23 cellular contexts compared by ENCODE assay signal in genomic region chr7:99876933-99877332, GRCh38. TPM values are rescaled to one million over a fixed set of nuclear protein-coding genes. Genes with fewer than 3 reads are reported as not detected.
DNase-seq lines count a peak whose midpoint lies in the region; TF ChIP-seq lines count a peak whose summit lies in the region.
"Had no signal": no experiment of that assay in that cellular context is flagged by ENCODE, and none has a peak within 500 bp of the region (broad histone marks: within the 10 kb centered on the region; RNA-seq: fewer than 3 reads in every experiment).

Gene OR2AE1, minus strand, starts transcription at chr7:99877033. Its CDS starts 0 bp downstream, at chr7:99877033.

- H3K14ac ChIP-seq in neuronal stem cell (ENCODE audit: low read length) = no peak within 1 kb of the TSS
- H3K14ac ChIP-seq in trophoblast cell (ENCODE audit: low read length) = no peak within 1 kb of the TSS

- H3K23ac ChIP-seq in neuronal stem cell (ENCODE audit: low read depth, low read length, poor library complexity) (no peak within 1 kb of the TSS), trophoblast cell (ENCODE audit: low read length) (no peak within 1 kb of the TSS)

- H3K9me3 ChIP-seq in neuronal stem cell (replicated peaks in 1 of 2; ENCODE audit: control insufficient read depth in 2 of 2, insufficient read depth in 1 of 2, low read depth in 1 of 2, low read length in 2 of 2) (no peaks in the 10 kb centered on the region), trophoblast cell (ENCODE audit: insufficient read depth, low read depth, low read length) (no peaks in the 10 kb centered on the region), spleen (no peaks in the 10 kb centered on the region)
- H3K9me3 ChIP-seq: A549; BLaER1 treated with 17β-estradiol and CSF1 and Interleukin-3, amounts not matched to agents 10 nM and 100 nM; Caco-2 had no signal

- intact Hi-C loops in spleen (cut with DNase I; ENCODE audit: low total_unique reads) = no loop called here

- no peaks in the 10 kb centered on the region for H3K27me3 ChIP-seq in HL-60 (ENCODE audit: insufficient read depth, poor library complexity, severe bottlenecking)
- no peaks in the 10 kb centered on the region for H3K27me3 ChIP-seq in neuronal stem cell (ENCODE audit: control insufficient read depth in 3 of 3, insufficient read depth in 3 of 3, low read depth in 1 of 3, low read length in 3 of 3)
- H3K27me3 ChIP-seq in trophoblast cell (ENCODE audit: insufficient read depth, low read length) = no peaks in the 10 kb centered on the region
- H3K27me3 ChIP-seq in spleen (replicated peaks in 1 of 7) = no peaks in the 10 kb centered on the region
- H3K27me3 ChIP-seq: BLaER1 treated with 17β-estradiol and CSF1 and Interleukin-3, amounts not matched to agents 10 nM and 100 nM had no signal

- no peak for TF ChIP-seq POLR2A in spleen (IDR thresholded peaks at IDR 0.05)

- H3K4me3 ChIP-seq in HL-60 (replicated peaks; ENCODE audit: insufficient read depth, low read length) = no peak within 1 kb of the TSS
- H3K4me3 ChIP-seq in neuronal stem cell (ENCODE audit: low read length in 2 of 2) = no peak within 1 kb of the TSS
- H3K4me3 ChIP-seq in trophoblast cell (ENCODE audit: low read depth, low read length) = no peak within 1 kb of the TSS
- H3K4me3 ChIP-seq in spleen = no peak within 1 kb of the TSS
- H3K4me3 ChIP-seq: A549; BLaER1 treated with 17β-estradiol and CSF1 and Interleukin-3, amounts not matched to agents 10 nM and 100 nM; GM12878 had no signal

- no CpG with 5 or more reads among the region's 3 CpGs for WGBS in neuronal stem cell (ENCODE audit: extremely low coverage in 2 of 2, insufficient read length in 2 of 2, insufficient replicate concordance in 1 of 2), 2 donors
- no CpG with 5 or more reads among the region's 3 CpGs for WGBS in trophoblast cell (ENCODE audit: extremely low coverage, insufficient coverage, insufficient read length)
- WGBS in spleen, 5 donors = 83 to 91% (median 86%) methylated on average over 3 of the region's 3 CpGs

- no peak within 1 kb of the TSS for H3K4me2 ChIP-seq in neuronal stem cell (ENCODE audit: insufficient read depth, low read length, poor library complexity, severe bottlenecking)
- no peak within 1 kb of the TSS for H3K4me2 ChIP-seq in trophoblast cell (ENCODE audit: low read length)
- H3K4me2 ChIP-seq: A549; BLaER1 treated with 17β-estradiol and CSF1 and Interleukin-3, amounts not matched to agents 10 nM and 100 nM had no signal

- no peaks in the 10 kb centered on the region for H3K79me2 ChIP-seq in trophoblast cell (ENCODE audit: control insufficient read depth, insufficient read depth, low read length, poor library complexity)

- H3K79me1 ChIP-seq in neuronal stem cell (ENCODE audit: low read depth, low read length) = no peaks in the 10 kb centered on the region
- H3K79me1 ChIP-seq in trophoblast cell (ENCODE audit: low read length) = no peaks in the 10 kb centered on the region

- DNase-seq in HL-60 (ENCODE audit: low read depth in 1 of 2, low spot score in 1 of 2) (no peak), neuronal stem cell (ENCODE audit: low spot score) (no peak), trophoblast cell (no peak), DMS53 (lab: John Stamatoyannopoulos, UW) (no peak), spleen (no peak)
- DNase-seq: AML-193; Caco-2; Calu3; CD4-positive, alpha-beta T cell; CD8-positive, alpha-beta T cell; DMS79; DND-41; EL; GDM1 had no signal

- no peak for TF ChIP-seq CTCF in HL-60 (IDR thresholded peaks at IDR 0.05; ENCODE audit: insufficient read depth, low read length)
- TF ChIP-seq CTCF in spleen (IDR thresholded peaks at IDR 0.05 in 8 of 11, conservative IDR thresholded peaks at IDR 0.05 in 3 of 11) = no peak

- H3K9ac ChIP-seq in neuronal stem cell (ENCODE audit: low read depth, low read length, poor library complexity) (no peak within 1 kb of the TSS), trophoblast cell (ENCODE audit: low read length) (no peak within 1 kb of the TSS)
- H3K9ac ChIP-seq: BLaER1 treated with 17β-estradiol and CSF1 and Interleukin-3, amounts not matched to agents 10 nM and 100 nM had no signal

- no peak within 1 kb of the TSS for H4K12ac ChIP-seq in trophoblast cell (ENCODE audit: low read depth, low read length)

- H3K27ac ChIP-seq in HL-60 (replicated peaks) = peak within 1 kb of the TSS; percentile 19; the same call in 1 of the 2 replicates
- H3K27ac ChIP-seq in neuronal stem cell (replicated peaks; ENCODE audit: low read length) = peak within 1 kb of the TSS; percentile 24
- no peak within 1 kb of the TSS for H3K27ac ChIP-seq in trophoblast cell (ENCODE audit: low read depth, low read length)
- H3K27ac ChIP-seq in spleen = no peak within 1 kb of the TSS
- H3K27ac ChIP-seq: 22Rv1; A549; BLaER1 treated with 17β-estradiol and CSF1 and Interleukin-3, amounts not matched to agents 10 nM and 100 nM; C4-2B had no signal

- no peaks in the 10 kb centered on the region for H3K36me3 ChIP-seq in neuronal stem cell (replicated peaks in 1 of 2; ENCODE audit: control insufficient read depth in 2 of 2, insufficient read depth in 2 of 2, low read length in 2 of 2)
- no peaks in the 10 kb centered on the region for H3K36me3 ChIP-seq in trophoblast cell (ENCODE audit: control insufficient read depth in 1 of 2, insufficient read depth in 2 of 2, low read length in 2 of 2)
- peaks cover 0 to 7% (median 0%) of the 10 kb centered on the region in 6 donors for H3K36me3 ChIP-seq in spleen
- H3K36me3 ChIP-seq: BLaER1 treated with 17β-estradiol and CSF1 and Interleukin-3, amounts not matched to agents 10 nM and 100 nM had no signal

- H4K8ac ChIP-seq in neuronal stem cell (ENCODE audit: low read depth, low read length) (no peak within 1 kb of the TSS), trophoblast cell (ENCODE audit: low read depth, low read length) (no peak within 1 kb of the TSS)

- no peak within 1 kb of the TSS for H2BK15ac ChIP-seq in neuronal stem cell (ENCODE audit: low read length)

- H2AFZ ChIP-seq in neuronal stem cell (ENCODE audit: low read length) (no peak within 1 kb of the TSS), trophoblast cell (ENCODE audit: insufficient read depth, low read length, poor library complexity) (no peak within 1 kb of the TSS)

- H3K4me1 ChIP-seq in neuronal stem cell (ENCODE audit: control insufficient read depth in 2 of 2, insufficient read depth in 1 of 2, low read depth in 1 of 2, low read length in 2 of 2) (no peaks in the 10 kb centered on the region), trophoblast cell (ENCODE audit: control insufficient read depth in 1 of 2, insufficient read depth in 2 of 2, low read length in 2 of 2) (no peaks in the 10 kb centered on the region), spleen (no peaks in the 10 kb centered on the region)
- H3K4me1 ChIP-seq: A549; BLaER1 treated with 17β-estradiol and CSF1 and Interleukin-3, amounts not matched to agents 10 nM and 100 nM; Caco-2 had no signal

- H2BK5ac ChIP-seq in neuronal stem cell (ENCODE audit: low read length) (no peak within 1 kb of the TSS), trophoblast cell (ENCODE audit: low read depth, low read length, poor library complexity) (peak within 1 kb of the TSS; percentile 21)

- no peak within 1 kb of the TSS for H3K18ac ChIP-seq in neuronal stem cell (ENCODE audit: low read length)
- H3K18ac ChIP-seq in trophoblast cell (ENCODE audit: low read length) = no peak within 1 kb of the TSS

- no peak within 1 kb of the TSS for H4K91ac ChIP-seq in neuronal stem cell (ENCODE audit: low read depth, low read length, poor library complexity)
- H4K91ac ChIP-seq in trophoblast cell (ENCODE audit: low read depth, low read length) = no peak within 1 kb of the TSS

- H2BK120ac ChIP-seq in neuronal stem cell (ENCODE audit: low read depth, low read length) (no peak within 1 kb of the TSS), trophoblast cell (ENCODE audit: insufficient read depth, low read length, poor library complexity) (no peak within 1 kb of the TSS)

- H3K4ac ChIP-seq in neuronal stem cell (ENCODE audit: low read length) (no peak within 1 kb of the TSS), trophoblast cell (ENCODE audit: low read depth, low read length) (no peak within 1 kb of the TSS)

- H2BK12ac ChIP-seq in neuronal stem cell (ENCODE audit: low read length) (no peak within 1 kb of the TSS), trophoblast cell (ENCODE audit: low read length) (no peak within 1 kb of the TSS)

- no peak within 1 kb of the TSS for H2AK5ac ChIP-seq in neuronal stem cell (ENCODE audit: low read depth, low read length)
- no peak within 1 kb of the TSS for H2AK5ac ChIP-seq in trophoblast cell (ENCODE audit: low read length)

RNA-seq across cellular contexts. Expression of gene OR2AE1, which starts in this region (rescaled TPM):
- polyA plus RNA-seq in neuronal stem cell (2013, experiment 1 of 2) = not detected
- not detected for polyA plus RNA-seq in neuronal stem cell (2013, experiment 2 of 2)
- polyA plus RNA-seq in trophoblast cell (2013) = not detected in 2 replicates
- under 1 TPM in 1 of 7 donors, not detected in 6; 0.94 TPM for total RNA-seq in spleen
- polyA plus RNA-seq in spleen = not detected
- total RNA-seq: A172; Caco-2; Calu3; CD4-positive, alpha-beta T cell; Daoy; G401 had no signal
- polyA plus RNA-seq: BJ had no signal

Comparison
In these comparisons a context has a peak if more than half of its experiments do, and no peak if none do; other contexts are left out.
1. H3K27ac ChIP-seq: peak in HL-60 (single experiment) and neuronal stem cell (single experiment); none in trophoblast cell (single experiment) and spleen (0 of 8).